ENCODE assay signal across 3 cellular contexts in genomic region chr12:106317406-106318082, GRCh38.
A peak's percentile ranks its signal among the peaks of the same experiment; 100 is the strongest.
TF ChIP-seq lines count a peak whose summit lies in the region.

No MANE protein-coding gene starts in this region.

TF ChIP-seq in HepG2, 621 proteins besides CTCF, POLR2A, EP300 and RAD21:
- TF ChIP-seq ZNF143 (CRISPR knock-in tag; IDR thresholded peaks at IDR 0.05) (no peak), ZNF780A (CRISPR knock-in tag; IDR thresholded peaks at IDR 0.05) (no peak), SIX4 (CRISPR knock-in tag; IDR thresholded peaks at IDR 0.05) (no peak), NFKBIZ (CRISPR knock-in tag; IDR thresholded peaks at IDR 0.05) (no peak), MTERF4 (CRISPR knock-in tag; IDR thresholded peaks at IDR 0.05) (no peak)
- TF ChIP-seq, protein P1, sequence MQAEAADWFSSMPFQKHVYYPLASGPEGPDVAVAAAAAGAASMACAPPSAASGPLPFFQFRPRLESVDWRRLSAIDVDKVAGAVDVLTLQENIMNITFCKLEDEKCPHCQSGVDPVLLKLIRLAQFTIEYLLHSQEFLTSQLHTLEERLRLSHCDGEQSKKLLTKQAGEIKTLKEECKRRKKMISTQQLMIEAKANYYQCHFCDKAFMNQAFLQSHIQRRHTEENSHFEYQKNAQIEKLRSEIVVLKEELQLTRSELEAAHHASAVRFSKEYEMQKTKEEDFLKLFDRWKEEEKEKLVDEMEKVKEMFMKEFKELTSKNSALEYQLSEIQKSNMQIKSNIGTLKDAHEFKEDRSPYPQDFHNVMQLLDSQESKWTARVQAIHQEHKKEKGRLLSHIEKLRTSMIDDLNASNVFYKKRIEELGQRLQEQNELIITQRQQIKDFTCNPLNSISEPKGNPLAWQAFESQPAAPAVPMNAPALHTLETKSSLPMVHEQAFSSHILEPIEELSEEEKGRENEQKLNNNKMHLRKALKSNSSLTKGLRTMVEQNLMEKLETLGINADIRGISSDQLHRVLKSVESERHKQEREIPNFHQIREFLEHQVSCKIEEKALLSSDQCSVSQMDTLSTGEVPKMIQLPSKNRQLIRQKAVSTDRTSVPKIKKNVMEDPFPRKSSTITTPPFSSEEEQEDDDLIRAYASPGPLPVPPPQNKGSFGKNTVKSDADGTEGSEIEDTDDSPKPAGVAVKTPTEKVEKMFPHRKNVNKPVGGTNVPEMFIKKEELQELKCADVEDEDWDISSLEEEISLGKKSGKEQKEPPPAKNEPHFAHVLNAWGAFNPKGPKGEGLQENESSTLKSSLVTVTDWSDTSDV (CRISPR knock-in tag; IDR thresholded peaks at IDR 0.05) = no peak

TF ChIP-seq in K562, 482 proteins besides CTCF, POLR2A, EP300 and RAD21:
- TF ChIP-seq RBM25 (IDR thresholded peaks at IDR 0.05; ENCODE audit: low read depth, low read length, severe bottlenecking) = peak; percentile 65
- no peak for TF ChIP-seq ZNF436 (CRISPR knock-in tag; IDR thresholded peaks at IDR 0.05)
- peak; percentile 76 for TF ChIP-seq ZNF3 (CRISPR knock-in tag; IDR thresholded peaks at IDR 0.05)
TF ChIP-seq in K562: peak in this region for 2.

TF ChIP-seq in GM12891, 5 proteins besides CTCF, POLR2A, EP300 and RAD21:
- no peak for TF ChIP-seq POU2F2 (IDR thresholded peaks at IDR 0.05; ENCODE audit: low read depth, low read length)
- no peak for TF ChIP-seq SPI1 (IDR thresholded peaks at IDR 0.05; ENCODE audit: low read depth, low read length)
- TF ChIP-seq PAX5 (IDR thresholded peaks at IDR 0.05; ENCODE audit: insufficient read depth, low read length, severe bottlenecking) = no peak
- TF ChIP-seq POLR2AphosphoS5 (IDR thresholded peaks at IDR 0.05; ENCODE audit: low read depth, low read length) = no peak
- TF ChIP-seq TAF1 (IDR thresholded peaks at IDR 0.05; ENCODE audit: low read depth, low read length) = no peak
